In genomic region chr10:35268791-35269257, GRCh38 we compare ENCODE assay signal across 1 cellular context.
TF ChIP-seq lines count a peak whose summit lies in the region.

No MANE protein-coding gene starts in this region.

TF ChIP-seq in K562, 482 proteins besides CTCF, POLR2A, EP300 and RAD21 (continued from another document):
- no peak for TF ChIP-seq ZBTB49 (CRISPR knock-in tag; IDR thresholded peaks at IDR 0.05; ENCODE audit: borderline replicate concordance)
- TF ChIP-seq ATF3 (IDR thresholded peaks at IDR 0.05), result no peak
- TF ChIP-seq ATF3 (CRISPR knock-in tag; conservative IDR thresholded peaks at IDR 0.05), result no peak
- TF ChIP-seq SRSF9 (IDR thresholded peaks at IDR 0.05; ENCODE audit: borderline replicate concordance, low read depth, low read length), result no peak
- no peak for TF ChIP-seq ZBTB11 (CRISPR knock-in tag; IDR thresholded peaks at IDR 0.05)
- TF ChIP-seq GATA2 (CRISPR knock-in tag; IDR thresholded peaks at IDR 0.05), result peak; percentile 68
- TF ChIP-seq ILK (tag; IDR thresholded peaks at IDR 0.05; ENCODE audit: borderline replicate concordance, low read depth), result no peak
- TF ChIP-seq RCOR1 (IDR thresholded peaks at IDR 0.05; ENCODE audit: borderline replicate concordance in 1 of 2, low read depth in 2 of 2, low read length in 2 of 2), result peak in 1 of 2 experiments; percentile 64; a peak in 1 of 4 replicates
- peak; percentile 38; the same call in 1 of the 2 replicates for TF ChIP-seq SMARCE1 (IDR thresholded peaks at IDR 0.05)
- TF ChIP-seq HOXB6 (CRISPR knock-in tag; IDR thresholded peaks at IDR 0.05; ENCODE audit: borderline replicate concordance), result no peak
- no peak for TF ChIP-seq ZNF408 (CRISPR knock-in tag; IDR thresholded peaks at IDR 0.05; ENCODE audit: low read depth)
- TF ChIP-seq ZNF707 (CRISPR knock-in tag; conservative IDR thresholded peaks at IDR 0.05), result no peak
- no peak for TF ChIP-seq CC2D1A (IDR thresholded peaks at IDR 0.05)
- TF ChIP-seq HNRNPH1 (optimal IDR thresholded peaks at IDR 0.05; ENCODE audit: low read depth, low read length), result no peak
- TF ChIP-seq ZNF395 (CRISPR knock-in tag; IDR thresholded peaks at IDR 0.05), result peak; percentile 37; the same call in 1 of the 2 replicates
- no peak for TF ChIP-seq ZFP91 (CRISPR knock-in tag; IDR thresholded peaks at IDR 0.05)
- TF ChIP-seq NR2F6 (CRISPR knock-in tag; IDR thresholded peaks at IDR 0.05), result no peak
- peak; percentile 82 for TF ChIP-seq CTBP1 (IDR thresholded peaks at IDR 0.05; ENCODE audit: borderline replicate concordance)
- TF ChIP-seq ZNF644 (tag; IDR thresholded peaks at IDR 0.05; ENCODE audit: low read depth), result no peak
- no peak for TF ChIP-seq EGR1 (conservative IDR thresholded peaks at IDR 0.05)
- TF ChIP-seq ELF1 (tag; IDR thresholded peaks at IDR 0.05), result peak; percentile 20; the same call in 1 of the 2 replicates
- no peak for TF ChIP-seq POLR3A (IDR thresholded peaks at IDR 0.05; ENCODE audit: borderline replicate concordance, extremely low read depth, insufficient read depth, insufficient read length)
- peak; percentile 3; the same call in 1 of the 2 replicates for TF ChIP-seq JUND (IDR thresholded peaks at IDR 0.05; ENCODE audit: borderline replicate concordance, low read depth, low read length)
- TF ChIP-seq JUND (tag; IDR thresholded peaks at IDR 0.05; ENCODE audit: borderline replicate concordance, low read depth, low read length), result no peak
- peak; percentile 39; the same call in 1 of the 2 replicates for TF ChIP-seq SMARCA4 (IDR thresholded peaks at IDR 0.05)
- 0 out of 2 replicates have a peak, but pooled peaks have one; percentile 7 for TF ChIP-seq CBFA2T2 (conservative IDR thresholded peaks at IDR 0.05)
- peak; percentile 21; the same call in 1 of the 2 replicates for TF ChIP-seq CBFA2T3 (IDR thresholded peaks at IDR 0.05)
- no peak for TF ChIP-seq ZNF324 (CRISPR knock-in tag; IDR thresholded peaks at IDR 0.05)
- no peak for TF ChIP-seq MCM7 (IDR thresholded peaks at IDR 0.05)
- no peak for TF ChIP-seq HSF4 (CRISPR knock-in tag; IDR thresholded peaks at IDR 0.05; ENCODE audit: borderline replicate concordance)
